Comparison of ENCODE assay signal across 1 cellular context in the genomic region with DNA sequence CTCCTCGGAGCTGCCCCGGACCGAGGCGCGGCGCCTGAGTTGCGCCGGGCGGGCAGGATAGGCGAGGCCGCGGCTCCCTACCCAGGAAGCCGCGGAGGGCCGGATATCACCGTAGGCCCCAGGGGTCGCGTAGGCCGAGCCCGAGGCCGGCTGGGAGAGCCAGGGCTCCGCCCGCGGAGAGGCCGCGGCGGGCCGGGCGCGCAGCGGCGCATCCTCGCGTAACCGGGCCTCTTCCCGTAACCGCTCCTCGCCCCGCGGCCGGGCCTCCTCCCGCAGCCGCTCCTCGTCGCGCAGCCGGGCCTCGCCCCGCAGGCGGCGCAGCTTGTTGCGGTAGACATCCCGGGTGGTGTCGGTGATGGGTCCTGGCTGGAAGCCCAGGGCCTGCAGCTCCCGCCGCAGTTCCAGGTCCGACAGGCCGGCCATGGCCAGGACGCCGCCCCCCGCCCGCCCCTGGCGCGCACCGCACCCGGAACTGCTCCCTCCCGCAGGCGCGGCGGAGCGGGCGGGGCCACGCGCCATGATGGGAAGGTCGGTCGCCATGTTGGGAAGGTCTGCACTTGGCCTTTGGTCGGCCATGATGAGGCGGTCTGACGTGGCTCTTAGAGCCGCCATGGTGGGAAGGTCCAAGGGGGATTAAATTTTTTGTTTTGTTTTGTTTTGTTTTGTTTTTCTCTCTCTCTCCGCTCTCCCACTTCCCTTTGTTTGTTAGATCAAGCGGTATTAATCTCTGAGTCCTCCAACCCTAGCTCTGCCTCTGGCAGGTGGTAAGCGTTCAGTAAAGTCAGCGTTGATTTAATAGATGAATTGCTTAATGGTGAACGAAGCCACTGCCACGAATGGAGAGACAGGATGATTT.
TF ChIP-seq lines count a peak whose summit lies in the region.

Gene LEMD2, minus strand, starts transcription at position 437 of the 856 bp plus-strand sequence. Its CDS starts 14 bp downstream, at position 423.

TF ChIP-seq in WTC11, 78 proteins besides CTCF, POLR2A, EP300 and RAD21 (continued from another document):
- TF ChIP-seq KAT7 (CRISPR knock-in tag; IDR thresholded peaks at IDR 0.05; ENCODE audit: borderline replicate concordance), result peak; percentile 39; the same call in 1 of the 2 replicates
- peak; percentile 33; the same call in 1 of the 2 replicates for TF ChIP-seq MAX (CRISPR knock-in tag; IDR thresholded peaks at IDR 0.05)
- peak; percentile 39; the same call in 1 of the 2 replicates for TF ChIP-seq FOXP1 (CRISPR knock-in tag; IDR thresholded peaks at IDR 0.05; ENCODE audit: borderline replicate concordance)
- TF ChIP-seq, protein P1, sequence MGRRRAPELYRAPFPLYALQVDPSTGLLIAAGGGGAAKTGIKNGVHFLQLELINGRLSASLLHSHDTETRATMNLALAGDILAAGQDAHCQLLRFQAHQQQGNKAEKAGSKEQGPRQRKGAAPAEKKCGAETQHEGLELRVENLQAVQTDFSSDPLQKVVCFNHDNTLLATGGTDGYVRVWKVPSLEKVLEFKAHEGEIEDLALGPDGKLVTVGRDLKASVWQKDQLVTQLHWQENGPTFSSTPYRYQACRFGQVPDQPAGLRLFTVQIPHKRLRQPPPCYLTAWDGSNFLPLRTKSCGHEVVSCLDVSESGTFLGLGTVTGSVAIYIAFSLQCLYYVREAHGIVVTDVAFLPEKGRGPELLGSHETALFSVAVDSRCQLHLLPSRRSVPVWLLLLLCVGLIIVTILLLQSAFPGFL (CRISPR knock-in tag; IDR thresholded peaks at IDR 0.05; ENCODE audit: borderline replicate concordance), result 0 out of 2 replicates have a peak, but pooled peaks have one; percentile 54
